ENCODE assay signal across 8 cellular contexts in genomic region chr12:6195665-6196535, GRCh38. TPM values are rescaled to one million over a fixed set of nuclear protein-coding genes. Genes with fewer than 3 reads are reported as not detected.
DNase-seq lines count a peak whose midpoint lies in the region; ATAC-seq, FAIRE-seq and TF ChIP-seq lines count a peak whose summit lies in the region.

No MANE protein-coding gene starts in this region.

- POLR2A ChIA-PET in K562 (lab: Yijun Ruan, JAX): interaction anchor here (0.5 to 1.0 kb wide), 6 partner anchors 14 to 1568 kb away, joined by 3 to 6 read pairs (median 4); no protein-coding TSS in a partner anchor

- 22% methylated on average over 6 of the region's 10 CpGs for WGBS in K562 (ENCODE audit: insufficient coverage, low coverage, missing lambda C conversion rate)

- peak; percentile 75 to 86 for TF ChIP-seq RAD21 in K562 (CRISPR knock-in tag; conservative IDR thresholded peaks at IDR 0.05 in 1 of 2, IDR thresholded peaks at IDR 0.05 in 1 of 2)

- ATAC-seq in K562: peak; percentile 96
- ATAC-seq in GM19324 (IDR thresholded peaks at IDR 0.05; ENCODE audit: low FRiP score, unreplicated experiment): no peak

- no peaks in the 10 kb centered on the region for H3K79me2 ChIP-seq in K562 (ENCODE audit: control insufficient read depth, insufficient read depth, low read length)

- FAIRE-seq in GM12892 (lab: Jason Lieb, UNC) (peak; percentile 74), K562 (lab: Jason Lieb, UNC) (peak; percentile 76)

- H3K4me2 ChIP-seq in K562 (ENCODE audit: insufficient read depth, low read length): no peak overlapping the region

- intact Hi-C loops in K562 (cut with micrococcal nuclease): loop anchor here (2.0 kb wide), 2 partner anchors 89 to 133 kb away; no protein-coding TSS in a partner anchor

- H3K27me3 ChIP-seq in K562 (ENCODE audit: control insufficient read depth in 2 of 2, insufficient read depth in 2 of 2, low read length in 2 of 2): peaks cover 11 to 43% of the 10 kb centered on the region in 2 experiments; a peak in 4 of 5 replicates

- no peak overlapping the region for H3K9ac ChIP-seq in K562 (ENCODE audit: insufficient read depth in 1 of 2, low read depth in 2 of 2, low read length in 2 of 2)

- no peaks in the 10 kb centered on the region for H3K36me3 ChIP-seq in K562 (ENCODE audit: control insufficient read depth, insufficient read depth, low read length)

- DNase-seq in 8988T (peak; percentile 97), GM12892 (ENCODE audit: insufficient read length) (peak; percentile 90), NCI-H1092 treated with DMSO at 0.1 percent for 48 hours (lab: John Stamatoyannopoulos, UW) (peak; percentile 40), T1000 (lab: John Stamatoyannopoulos, UW) (peak; percentile 91), K562 (ENCODE audit: extremely low read depth in 1 of 4, low spot score in 3 of 4) (peak; percentile 73 to 83 (median 80)), iPS-NIHi11 (ENCODE audit: low spot score) (peak; percentile 95)

- H3K9me1 ChIP-seq in K562 (ENCODE audit: control insufficient read depth, insufficient read depth, low read length): no peaks in the 10 kb centered on the region

- no TSS peak for BruUV-seq in K562 (replicated peaks; lab: Mats Ljungman, UMichigan)

- TF ChIP-seq CTCF in K562 (IDR thresholded peaks at IDR 0.05 in 2 of 3, conservative IDR thresholded peaks at IDR 0.05 in 1 of 3; ENCODE audit: insufficient read depth in 2 of 3, low read depth in 1 of 3, low read length in 3 of 3): peak; percentile 80 to 82 (median 80)

- H2AFZ ChIP-seq in K562 (ENCODE audit: low read depth, low read length): no peak overlapping the region

- in situ Hi-C loops in K562 (cut with MboI): loop anchor here (10.0 kb wide), 1 partner anchor 131 kb away; no protein-coding TSS in a partner anchor

- H3K4me1 ChIP-seq in K562 (replicated peaks in 1 of 2; ENCODE audit: control insufficient read depth in 2 of 2, insufficient read depth in 2 of 2, low read length in 2 of 2): peaks cover 0 to 11% of the 10 kb centered on the region in 2 experiments; a peak in 3 of 5 replicates

- no peaks in the 10 kb centered on the region for H4K20me1 ChIP-seq in K562 (replicated peaks; ENCODE audit: control insufficient read depth, insufficient read depth, low read length)

- no peak for TF ChIP-seq POLR2A in GM12892 (IDR thresholded peaks at IDR 0.05; ENCODE audit: low read depth, low read length)
- no peak for TF ChIP-seq POLR2A in K562 (conservative IDR thresholded peaks at IDR 0.05)

- TF ChIP-seq EP300 in K562 (IDR thresholded peaks at IDR 0.05; ENCODE audit: low read length): no peak

- no peaks in the 10 kb centered on the region for H3K9me3 ChIP-seq in K562 (replicated peaks; ENCODE audit: control insufficient read depth, insufficient read depth, low read depth, low read length)

- CTCF ChIA-PET in K562 (lab: Yijun Ruan, JAX; ENCODE audit: low intra/inter-chr PET ratio): interaction anchor here (1.1 to 1.7 kb wide), 3 partner anchors 83 to 270 kb away, joined by 3 to 23 read pairs (median 12); no protein-coding TSS in a partner anchor

- no peak overlapping the region for H3K27ac ChIP-seq in K562 (ENCODE audit: extremely low read depth, low read depth, low read length)
- H3K27ac ChIP-seq in skin epidermis: peak overlapping the region in 18 of 21 experiments; percentile 4 to 78 (median 54)

- no peak overlapping the region for H3K4me3 ChIP-seq in K562
- H3K4me3 ChIP-seq in skin epidermis: no peak overlapping the region

TF ChIP-seq in K562, 482 proteins besides CTCF, POLR2A, EP300 and RAD21 (continues in another document):
- no peak for TF ChIP-seq ZNF586 (CRISPR knock-in tag; conservative IDR thresholded peaks at IDR 0.05)
- no peak for TF ChIP-seq ETS1 (conservative IDR thresholded peaks at IDR 0.05; ENCODE audit: control insufficient read depth, low read depth, low read length)
- TF ChIP-seq RBM14 (IDR thresholded peaks at IDR 0.05; ENCODE audit: borderline replicate concordance, insufficient read depth, low read depth, low read length): no peak
- 0 out of 2 replicates have a peak, but pooled peaks have one; percentile 29 for TF ChIP-seq JUN (IDR thresholded peaks at IDR 0.05; ENCODE audit: borderline replicate concordance, low read depth, low read length)
- TF ChIP-seq JUN (CRISPR knock-in tag; IDR thresholded peaks at IDR 0.05; ENCODE audit: borderline replicate concordance): no peak
- TF ChIP-seq FOXM1 (IDR thresholded peaks at IDR 0.05; ENCODE audit: low read depth): no peak
- no peak for TF ChIP-seq FOXM1 (CRISPR knock-in tag; IDR thresholded peaks at IDR 0.05; ENCODE audit: low read depth)
- no peak for TF ChIP-seq TAF15 (IDR thresholded peaks at IDR 0.05; ENCODE audit: low read depth, low read length)
- TF ChIP-seq SMARCE1 (IDR thresholded peaks at IDR 0.05): no peak
- no peak for TF ChIP-seq ZNF408 (CRISPR knock-in tag; IDR thresholded peaks at IDR 0.05; ENCODE audit: low read depth)
- no peak for TF ChIP-seq LEF1 (IDR thresholded peaks at IDR 0.05)
- TF ChIP-seq HIVEP1 (CRISPR knock-in tag; IDR thresholded peaks at IDR 0.05): no peak
- peak; percentile 84 for TF ChIP-seq SMC3 (conservative IDR thresholded peaks at IDR 0.05; ENCODE audit: insufficient read depth, low read depth, low read length)
- TF ChIP-seq BRF2 (IDR thresholded peaks at IDR 0.05; ENCODE audit: borderline replicate concordance, insufficient read depth, insufficient read length): no peak
- TF ChIP-seq ZNF3 (CRISPR knock-in tag; IDR thresholded peaks at IDR 0.05): no peak
- TF ChIP-seq NFATC3 (IDR thresholded peaks at IDR 0.05): no peak

RNA-seq across cellular contexts. Expression of gene CD9, which starts 4.3 kb away (rescaled TPM):
- 12.4 TPM for polyA plus RNA-seq in GM12892 (2012; ENCODE audit: missing spikeins)
- 1.1 and 6.1 TPM in 2 replicates for total RNA-seq in K562 (2011; cell fraction: chromatin; rRNA removed; ENCODE audit: low replicate concordance)
- total RNA-seq in K562 (2011; cell fraction: nucleolus; rRNA removed): 2.9 and 5.0 TPM in 2 replicates
- 2.5 and 2.7 TPM in 2 replicates for total RNA-seq in K562 (2011; cell fraction: nucleoplasm; rRNA removed)
- total RNA-seq in K562 (2014; rRNA removed): 0.41 and 0.45 TPM in 2 replicates
- 0.29 and 0.62 TPM in 2 replicates for total RNA-seq in K562 (2014; rRNA removed; fragmentation: Illumina TruSeq; extraction: Trizol)
- total RNA-seq in K562 (2015; rRNA removed; fragmentation: Illumina TruSeq; extraction: Trizol): 0.41 and 0.43 TPM in 2 replicates
- 1.2 and 2.0 TPM in 2 replicates for total RNA-seq in K562 (2021)
- polyA plus RNA-seq in K562 (2011; rRNA removed): 5.6 and 11.9 TPM in 2 replicates
- 5.8 and 12.8 TPM in 2 replicates for polyA plus RNA-seq in K562 (2011; cell fraction: cytosol; rRNA removed)
- 3.2 and 8.1 TPM in 2 replicates for polyA plus RNA-seq in K562 (2011; cell fraction: nucleus; rRNA removed)
- 1.2 and 1.3 TPM in 2 replicates for polyA plus RNA-seq in K562 (2012)
- 0.42 and 0.65 TPM in 2 replicates for polyA plus RNA-seq in K562 (2014; fragmentation: Illumina TruSeq; extraction: Trizol)
- polyA plus RNA-seq in K562 (2014; fragmentation: Nextera tagmentation; extraction: Ambion mirVana): under 1 TPM; 0.59 to 0.74 TPM
- polyA plus RNA-seq in K562 (2014; rRNA removed): 0.49 and 1.2 TPM in 2 replicates
- polyA minus RNA-seq in K562 (2011; rRNA and poly(A)+ RNA removed): 6.0 and 10.7 TPM in 2 replicates
- 2.6 and 6.0 TPM in 2 replicates for polyA minus RNA-seq in K562 (2011; cell fraction: cytosol; rRNA and poly(A)+ RNA removed)
- 2.2 and 4.1 TPM in 2 replicates for polyA minus RNA-seq in K562 (2011; cell fraction: nucleus; rRNA and poly(A)+ RNA removed)

Comparison
In these comparisons a context has a peak if more than half of its experiments do, and no peak if none do; other contexts are left out.
1. DNase-seq: peak in every context shown above with its lines; median percentile 97 in 8988T; 95 in iPS-NIHi11; 91 in T1000; 90 in GM12892; 80 in K562; 40 in NCI-H1092 treated with DMSO at 0.1 percent for 48 hours.